Comparison of ENCODE assay signal across 16 cellular contexts in genomic region chr4:151415978-151416377, GRCh38. TPM values are rescaled to one million over a fixed set of nuclear protein-coding genes. Genes with fewer than 3 reads are reported as not detected.
DNase-seq lines count a peak whose midpoint lies in the region; ATAC-seq and TF ChIP-seq lines count a peak whose summit lies in the region.
"Had no signal": no experiment of that assay in that cellular context is flagged by ENCODE, and none has a peak within 500 bp of the region (broad histone marks: within the 10 kb centered on the region; RNA-seq: fewer than 3 reads in every experiment).

No MANE protein-coding gene starts in this region.

- H4K20me1 ChIP-seq in fibroblast of lung (ENCODE audit: control insufficient read depth, extremely low read depth, insufficient read depth, low read length), result no peaks in the 10 kb centered on the region

- H3K4me2 ChIP-seq in fibroblast of lung (ENCODE audit: extremely low read depth, insufficient read depth, low read length), result no peak overlapping the region

- H3K27ac Mint-ChIP-seq in activated naive CD4-positive, alpha-beta T cell treated with anti-CD3 and anti-CD28 coated beads, Interleukin-2, amount 50 U/mL, for 72 hours, result no peak overlapping the region
- H3K27ac Mint-ChIP-seq: activated naive CD8-positive, alpha-beta T cell; IgD-negative memory B cell; naive thymus-derived CD8-positive, alpha-beta T cell had no signal

- TF ChIP-seq CTCF in fibroblast of lung (conservative IDR thresholded peaks at IDR 0.05 in 1 of 2, IDR thresholded peaks at IDR 0.05 in 1 of 2; ENCODE audit: low read depth in 1 of 2, low read length in 2 of 2), result no peak

- no peaks in the 10 kb centered on the region for H3K36me3 ChIP-seq in SJSA1
- H3K36me3 ChIP-seq in fibroblast of lung (ENCODE audit: control insufficient read depth, insufficient read depth, low read length), result no peaks in the 10 kb centered on the region

- DNase-seq in GM04503 (ENCODE audit: low read depth), result peak; percentile 56
- peak in 1 of 2 experiments; percentile 32 for DNase-seq in SJSA1 (ENCODE audit: low read depth in 1 of 2, low spot score in 2 of 2)
- peak; percentile 41 to 89 for DNase-seq in fibroblast of lung (ENCODE audit: low read depth in 2 of 2)
- no peak for DNase-seq in sciatic nerve (ENCODE audit: low spot score)
- DNase-seq in activated naive CD4-positive, alpha-beta T cell treated with anti-CD3 and anti-CD28 coated beads, Interleukin-2, amount 50 U/mL, for 72 hours (ENCODE audit: low spot score in 2 of 2), result no peak
- no peak for DNase-seq in AML-193 (lab: John Stamatoyannopoulos, UW)
- DNase-seq: dorsolateral prefrontal cortex; naive thymus-derived CD8-positive, alpha-beta T cell; NCI-H146; NCI-H774; SHP77 treated with DMSO at 0.1 percent for 48 hours had no signal

- H3K9me3 ChIP-seq in SJSA1 (replicated peaks) (no peaks in the 10 kb centered on the region), fibroblast of lung (ENCODE audit: control insufficient read depth, insufficient read depth, low read depth, low read length) (no peaks in the 10 kb centered on the region)

- H2AFZ ChIP-seq in fibroblast of lung (ENCODE audit: low read length), result no peak overlapping the region

- H3K79me2 ChIP-seq in fibroblast of lung (ENCODE audit: control insufficient read depth, insufficient read depth, low read length), result no peaks in the 10 kb centered on the region

- H3K36me3 Mint-ChIP-seq in activated naive CD4-positive, alpha-beta T cell treated with anti-CD3 and anti-CD28 coated beads, Interleukin-2, amount 50 U/mL, for 72 hours, result no peaks in the 10 kb centered on the region
- H3K36me3 Mint-ChIP-seq: activated naive CD8-positive, alpha-beta T cell had no signal

- peak; percentile 44 for ATAC-seq in sciatic nerve
- ATAC-seq in activated naive CD4-positive, alpha-beta T cell treated with anti-CD3 and anti-CD28 coated beads, Interleukin-2, amount 50 U/mL, for 72 hours, result no peak
- ATAC-seq in GM18907 (IDR thresholded peaks at IDR 0.05; ENCODE audit: unreplicated experiment), result no peak
- ATAC-seq in GM18867 (IDR thresholded peaks at IDR 0.05; ENCODE audit: unreplicated experiment), result no peak
- ATAC-seq: naive thymus-derived CD8-positive, alpha-beta T cell had no signal

- peaks cover 34% of the 10 kb centered on the region for H3K4me1 ChIP-seq in SJSA1 (replicated peaks)
- H3K4me1 ChIP-seq in fibroblast of lung (ENCODE audit: control insufficient read depth, extremely low read depth, insufficient read depth, low read length), result peaks cover 2% of the 10 kb centered on the region

- H3K9me3 Mint-ChIP-seq in activated naive CD4-positive, alpha-beta T cell treated with anti-CD3 and anti-CD28 coated beads, Interleukin-2, amount 50 U/mL, for 72 hours, result no peaks in the 10 kb centered on the region
- H3K9me3 Mint-ChIP-seq: IgD-negative memory B cell had no signal

- H3K27me3 ChIP-seq in SJSA1 (replicated peaks) (no peaks in the 10 kb centered on the region), fibroblast of lung (ENCODE audit: control insufficient read depth, insufficient read depth, low read length) (no peaks in the 10 kb centered on the region)

- no peak overlapping the region for H3K9ac ChIP-seq in fibroblast of lung (ENCODE audit: insufficient read depth, low read length)

- H3K27ac ChIP-seq in SJSA1 (peak overlapping the region; percentile 25), fibroblast of lung (ENCODE audit: insufficient read depth, low read length) (no peak overlapping the region)
- H3K27ac ChIP-seq: dorsolateral prefrontal cortex had no signal

- H3K4me3 ChIP-seq in SJSA1 (no peak overlapping the region), fibroblast of lung (replicated peaks in 1 of 4; ENCODE audit: control extremely low read depth in 1 of 4, insufficient read depth in 1 of 4, low read depth in 3 of 4, low read length in 4 of 4) (no peak overlapping the region)
- H3K4me3 ChIP-seq: dorsolateral prefrontal cortex, skin epidermis had no signal

- intact Hi-C loops in sciatic nerve (cut with DNase I), result no loop called here

RNA-seq across cellular contexts. Expression of gene FHIP1A, which starts 7.0 kb away (rescaled TPM):
- total RNA-seq in SJSA1 (2014; rRNA removed; shearing (Covaris generic)), result 0.53 and 3.0 TPM in 2 replicates
- under 0.01 TPM in 2 replicates for total RNA-seq in fibroblast of lung
- polyA plus RNA-seq in fibroblast of lung, result 0.07 and 0.09 TPM in 2 replicates
- polyA plus RNA-seq in fibroblast of lung (2012), result 0.03 TPM in 1 of 2 replicates, not detected in the other
- 1.2 TPM in 1 of 2 replicates, not detected in the other for polyA minus RNA-seq in fibroblast of lung (ENCODE audit: low replicate concordance)
- 15.3 TPM for total RNA-seq in sciatic nerve
- total RNA-seq in activated naive CD4-positive, alpha-beta T cell treated with anti-CD3 and anti-CD28 coated beads, Interleukin-2, amount 50 U/mL, for 72 hours, result 1 to 10 TPM in 1 of 2 donors, under 1 TPM in 1; 0.66 to 2.7 TPM
- polyA plus RNA-seq: IgD-negative memory B cell had no signal

Comparison
In these comparisons a context has a peak if more than half of its experiments do, and no peak if none do; other contexts are left out.
1. DNase-seq: peak in GM04503 (single experiment) and fibroblast of lung (2 of 2); none in sciatic nerve (single experiment), activated naive CD4-positive, alpha-beta T cell treated with anti-CD3 and anti-CD28 coated beads, Interleukin-2, amount 50 U/mL, for 72 hours (0 of 2) and AML-193 (0 of 2).